In genomic region chr2:40823465-40823864, GRCh38 we compare ENCODE assay signal across 26 cellular contexts.
"Had no signal": no experiment of that assay in that cellular context is flagged by ENCODE, and none has a peak within 500 bp of the region (broad histone marks: within the 10 kb centered on the region; RNA-seq: fewer than 3 reads in every experiment).

No MANE protein-coding gene starts in this region.

- H3K36me3 ChIP-seq: spleen, tibial artery, upper lobe of left lung, uterus had no signal

- H3K27ac Mint-ChIP-seq: endodermal cell; nephron progenitor cell; stimulated activated memory B cell treated with anti-CD40 and anti-IgM and Interleukin-4, amounts not matched to agents 10 μg/mL and 1 μg/mL and 100 μg/mL, for 72 hours; stimulated activated naive CD8-positive, alpha-beta T cell treated with anti-CD3 and anti-CD28 coated beads, Interleukin-15, Interleukin-2, amounts not matched to agents 100 ng/mL and 50 ng/mL, for 24 hours had no signal

- DNase-seq: effector CD4-positive, alpha-beta T cell; endodermal cell; erythroblast; foreskin melanocyte; head of caudate nucleus; hypothalamus; kidney glomerular epithelial cell; mammary epithelial cell; naive thymus-derived CD4-positive, alpha-beta T cell; nephron progenitor cell; psoas muscle; retina; right lobe of liver; spleen; stimulated activated CD4-positive, alpha-beta T cell treated with anti-CD3 and anti-CD28 coated beads, Interleukin-15, amount 100 ng/mL, for 24 hours; stimulated activated CD4-positive, alpha-beta T cell treated with anti-CD3 and anti-CD28 coated beads, Interleukin-1b, Interleukin-23, amount 100 ng/mL, for 48 hours; stimulated activated CD4-positive, alpha-beta T cell treated with anti-CD3 and anti-CD28 coated beads, Interleukin-4, amount 100 ng/mL, for 24 hours; tibial artery; upper lobe of left lung; uterus had no signal

- H3K9me3 Mint-ChIP-seq: endodermal cell; nephron progenitor cell; stimulated activated memory B cell treated with anti-CD40 and anti-IgM and Interleukin-4, amounts not matched to agents 10 μg/mL and 1 μg/mL and 100 μg/mL, for 72 hours had no signal

- H3K36me3 Mint-ChIP-seq: naive thymus-derived CD4-positive, alpha-beta T cell; stimulated activated memory B cell treated with anti-CD40 and anti-IgM and Interleukin-4, amounts not matched to agents 10 μg/mL and 1 μg/mL and 100 μg/mL, for 72 hours had no signal

- H3K9ac ChIP-seq: parathyroid adenoma had no signal

- H3K4me1 ChIP-seq: parathyroid adenoma, psoas muscle, right lobe of liver, spleen, upper lobe of left lung, uterus had no signal

- H3K27me3 Mint-ChIP-seq: naive thymus-derived CD4-positive, alpha-beta T cell; stimulated activated memory B cell treated with anti-CD40 and anti-IgM and Interleukin-4, amounts not matched to agents 10 μg/mL and 1 μg/mL and 100 μg/mL, for 72 hours; stimulated activated naive CD8-positive, alpha-beta T cell treated with anti-CD3 and anti-CD28 coated beads, Interleukin-15, Interleukin-2, amounts not matched to agents 100 ng/mL and 50 ng/mL, for 24 hours had no signal

- H3K9me3 ChIP-seq: psoas muscle, right lobe of liver, tibial artery, upper lobe of left lung, uterus had no signal

- H3K4me1 Mint-ChIP-seq: endodermal cell; nephron progenitor cell; stimulated activated memory B cell treated with anti-CD40 and anti-IgM and Interleukin-4, amounts not matched to agents 10 μg/mL and 1 μg/mL and 100 μg/mL, for 72 hours had no signal

- H3K27me3 ChIP-seq: right lobe of liver, spleen, tibial artery, upper lobe of left lung, uterus had no signal

- H3K79me2 ChIP-seq: parathyroid adenoma had no signal

- FAIRE-seq: endothelial cell of umbilical vein, islet of Langerhans had no signal

- H3K27ac ChIP-seq: parathyroid adenoma, psoas muscle, right lobe of liver, spleen, tibial artery, upper lobe of left lung, uterus had no signal

- H3K4me3 Mint-ChIP-seq: endodermal cell; nephron progenitor cell; stimulated activated memory B cell treated with anti-CD40 and anti-IgM and Interleukin-4, amounts not matched to agents 10 μg/mL and 1 μg/mL and 100 μg/mL, for 72 hours; stimulated activated naive CD8-positive, alpha-beta T cell treated with anti-CD3 and anti-CD28 coated beads, Interleukin-15, Interleukin-2, amounts not matched to agents 100 ng/mL and 50 ng/mL, for 24 hours had no signal

- H3K4me3 ChIP-seq: psoas muscle, right lobe of liver, spleen, tibial artery, upper lobe of left lung, uterus had no signal

- ATAC-seq: left lobe of liver; naive thymus-derived CD4-positive, alpha-beta T cell; psoas muscle; right lobe of liver; stimulated activated memory B cell treated with anti-CD40 and anti-IgM and Interleukin-4, amounts not matched to agents 10 μg/mL and 1 μg/mL and 100 μg/mL, for 72 hours had no signal

- H2AFZ ChIP-seq: parathyroid adenoma had no signal
